ENCODE assay signal across 14 cellular contexts in genomic region chr1:203906932-203907331, GRCh38. TPM values are rescaled to one million over a fixed set of nuclear protein-coding genes. Genes with fewer than 3 reads are reported as not detected.
DNase-seq lines count a peak whose midpoint lies in the region; ATAC-seq and TF ChIP-seq lines count a peak whose summit lies in the region.
"Had no signal": no experiment of that assay in that cellular context is flagged by ENCODE, and none has a peak within 500 bp of the region (broad histone marks: within the 10 kb centered on the region; RNA-seq: fewer than 3 reads in every experiment).

No MANE protein-coding gene starts in this region.

- H2BK12ac ChIP-seq in trophoblast cell (ENCODE audit: low read length), result no peak overlapping the region

- H3K4me3 Mint-ChIP-seq in natural killer cell, result no peak overlapping the region
- H3K4me3 Mint-ChIP-seq: activated naive CD8-positive, alpha-beta T cell treated with anti-CD3 and anti-CD28 coated beads, Interleukin-2, amount 10 ng/mL, durations not matched to agents 7 days and 5 days; naive thymus-derived CD4-positive, alpha-beta T cell had no signal

- POLR2A ChIA-PET in PC-9 (lab: Charles Lee; ENCODE audit: unreplicated experiment), result no interaction called here

- TF ChIP-seq CTCF in PC-9 (conservative IDR thresholded peaks at IDR 0.05), result no peak
- no peak for TF ChIP-seq CTCF in natural killer cell (IDR thresholded peaks at IDR 0.05)

- no peak overlapping the region for H3K23ac ChIP-seq in trophoblast cell (ENCODE audit: low read length)

- H3K4me3 ChIP-seq in PC-9, result no peak overlapping the region
- H3K4me3 ChIP-seq in trophoblast cell (ENCODE audit: low read depth, low read length), result no peak overlapping the region
- H3K4me3 ChIP-seq: upper lobe of left lung had no signal

- H2AFZ ChIP-seq in PC-9 (no peak overlapping the region), trophoblast cell (ENCODE audit: insufficient read depth, low read length, poor library complexity) (no peak overlapping the region)

- H4K12ac ChIP-seq in trophoblast cell (ENCODE audit: low read depth, low read length), result no peak overlapping the region

- H2BK5ac ChIP-seq in trophoblast cell (ENCODE audit: low read depth, low read length, poor library complexity), result no peak overlapping the region

- no CpG with 5 or more reads among the region's 2 CpGs for WGBS in trophoblast cell (ENCODE audit: extremely low coverage, insufficient coverage, insufficient read length)

- DNase-seq in EL (peak; percentile 95), PC-9 (peak; percentile 50 to 96), epithelial cell of prostate (ENCODE audit: low read depth, low spot score) (peak; percentile 49), trophoblast cell (peak; percentile 75 to 97), NCI-H1092 treated with DMSO at 0.1 percent for 48 hours (lab: John Stamatoyannopoulos, UW) (no peak), T-helper 2 cell (no peak), natural killer cell (no peak)
- DNase-seq in activated CD4-positive, CD25-positive, alpha-beta regulatory T cell treated with anti-CD3 and anti-CD28 coated beads, Interleukin-2, amount 50 U/mL, for 72 hours, result no peak
- DNase-seq: activated CD4-positive, alpha-beta T cell treated with anti-CD3 and anti-CD28 coated beads for 4 hours; activated naive CD8-positive, alpha-beta T cell treated with anti-CD3 and anti-CD28 coated beads, Interleukin-2, amount 10 ng/mL, durations not matched to agents 7 days and 5 days; glutamatergic neuron; naive thymus-derived CD4-positive, alpha-beta T cell; stimulated activated CD4-positive, alpha-beta T cell treated with anti-CD3 and anti-CD28 coated beads, Interleukin-4, amount 100 ng/mL, for 24 hours; upper lobe of left lung had no signal

- no peak overlapping the region for H4K8ac ChIP-seq in trophoblast cell (ENCODE audit: low read depth, low read length)

- H3K9ac ChIP-seq in trophoblast cell (ENCODE audit: low read length), result no peak overlapping the region

- H3K4me2 ChIP-seq in PC-9, result peak overlapping the region; percentile 49
- H3K4me2 ChIP-seq in trophoblast cell (ENCODE audit: low read length), result no peak overlapping the region

- no peak overlapping the region for H4K91ac ChIP-seq in trophoblast cell (ENCODE audit: low read depth, low read length)

- no peak overlapping the region for H2BK120ac ChIP-seq in trophoblast cell (ENCODE audit: insufficient read depth, low read length, poor library complexity)

- peak overlapping the region; percentile 70 for H3K27ac ChIP-seq in PC-9
- H3K27ac ChIP-seq in epithelial cell of prostate, result peak overlapping the region; percentile 40
- H3K27ac ChIP-seq in trophoblast cell (ENCODE audit: low read depth, low read length), result no peak overlapping the region
- H3K27ac ChIP-seq: upper lobe of left lung had no signal

- H3K14ac ChIP-seq in trophoblast cell (ENCODE audit: low read length), result no peak overlapping the region

- H3K9me2 ChIP-seq in PC-9 (ENCODE audit: insufficient read depth), result no peaks in the 10 kb centered on the region

- H3K79me1 ChIP-seq in trophoblast cell (ENCODE audit: low read length), result peaks cover 2% of the 10 kb centered on the region

- H2AK5ac ChIP-seq in trophoblast cell (ENCODE audit: low read length), result no peak overlapping the region

- CTCF ChIA-PET in PC-9 (lab: Charles Lee), result interaction anchor here (0.6 kb wide), 1 partner anchor 37 kb away, joined by 4 read pairs; no protein-coding TSS in a partner anchor

- no peaks in the 10 kb centered on the region for H3K9me3 Mint-ChIP-seq in natural killer cell
- H3K9me3 Mint-ChIP-seq: activated naive CD8-positive, alpha-beta T cell treated with anti-CD3 and anti-CD28 coated beads, Interleukin-2, amount 10 ng/mL, durations not matched to agents 7 days and 5 days had no signal

- no peaks in the 10 kb centered on the region for H4K20me1 ChIP-seq in PC-9 (ENCODE audit: insufficient read depth)

- no peak overlapping the region for H3K4ac ChIP-seq in trophoblast cell (ENCODE audit: low read depth, low read length)

- no peak overlapping the region for H3K27ac Mint-ChIP-seq in natural killer cell
- H3K27ac Mint-ChIP-seq: activated naive CD8-positive, alpha-beta T cell treated with anti-CD3 and anti-CD28 coated beads, Interleukin-2, amount 10 ng/mL, durations not matched to agents 7 days and 5 days; naive thymus-derived CD4-positive, alpha-beta T cell had no signal

- H3K4me1 ChIP-seq in PC-9 (replicated peaks; ENCODE audit: insufficient read depth), result peaks cover 32% of the 10 kb centered on the region
- H3K4me1 ChIP-seq in trophoblast cell (ENCODE audit: control insufficient read depth in 1 of 2, insufficient read depth in 2 of 2, low read length in 2 of 2), result peaks cover 0 to 5% of the 10 kb centered on the region in 2 experiments
- H3K4me1 ChIP-seq: upper lobe of left lung had no signal

- H3F3A ChIP-seq in PC-9 (ENCODE audit: insufficient read depth, low read depth), result peaks cover 20% of the 10 kb centered on the region

- H3K36me3 ChIP-seq in PC-9 (ENCODE audit: low read depth) (no peaks in the 10 kb centered on the region), trophoblast cell (ENCODE audit: control insufficient read depth in 1 of 2, insufficient read depth in 2 of 2, low read length in 2 of 2) (no peaks in the 10 kb centered on the region)
- H3K36me3 ChIP-seq: upper lobe of left lung had no signal

- H3K27me3 ChIP-seq in PC-9 (ENCODE audit: insufficient read depth, low read depth) (no peaks in the 10 kb centered on the region), trophoblast cell (ENCODE audit: insufficient read depth, low read length) (no peaks in the 10 kb centered on the region)
- H3K27me3 ChIP-seq: upper lobe of left lung had no signal

- no peaks in the 10 kb centered on the region for H3K36me3 Mint-ChIP-seq in natural killer cell
- H3K36me3 Mint-ChIP-seq: activated naive CD8-positive, alpha-beta T cell treated with anti-CD3 and anti-CD28 coated beads, Interleukin-2, amount 10 ng/mL, durations not matched to agents 7 days and 5 days; naive thymus-derived CD4-positive, alpha-beta T cell had no signal

- no TSS peak for BruUV-seq in PC-9 (replicated peaks; lab: Mats Ljungman, UMichigan)

- ATAC-seq in natural killer cell, result no peak
- ATAC-seq: naive thymus-derived CD4-positive, alpha-beta T cell had no signal

- H3K79me2 ChIP-seq in PC-9 (ENCODE audit: low read depth) (no peaks in the 10 kb centered on the region), trophoblast cell (ENCODE audit: control insufficient read depth, insufficient read depth, low read length, poor library complexity) (no peaks in the 10 kb centered on the region)

- H3K9me3 ChIP-seq in PC-9 (ENCODE audit: insufficient read depth, low read depth) (no peaks in the 10 kb centered on the region), trophoblast cell (ENCODE audit: insufficient read depth, low read depth, low read length) (no peaks in the 10 kb centered on the region)
- H3K9me3 ChIP-seq: upper lobe of left lung had no signal

- no peak overlapping the region for H3K18ac ChIP-seq in trophoblast cell (ENCODE audit: low read length)

- intact Hi-C loops in PC-9 (cut with micrococcal nuclease; ENCODE audit: unreplicated experiment), result no loop called here
- intact Hi-C loops in natural killer cell (cut with micrococcal nuclease), result no loop called here

- no peaks in the 10 kb centered on the region for H3K4me1 Mint-ChIP-seq in natural killer cell
- H3K4me1 Mint-ChIP-seq: activated naive CD8-positive, alpha-beta T cell treated with anti-CD3 and anti-CD28 coated beads, Interleukin-2, amount 10 ng/mL, durations not matched to agents 7 days and 5 days; naive thymus-derived CD4-positive, alpha-beta T cell had no signal

- H3K27me3 Mint-ChIP-seq in natural killer cell (ENCODE audit: low read depth in 2 of 2), result peaks cover 3 to 8% of the 10 kb centered on the region in 2 donors

RNA-seq across cellular contexts. Expression of gene SNRPE, which starts 45.5 kb away (rescaled TPM):
- total RNA-seq in PC-9 (2021), result 201 and 218 TPM in 2 replicates
- polyA plus RNA-seq in trophoblast cell (2013), result 274 and 275 TPM in 2 replicates
- 10 to 100 TPM; 48.6 to 57.9 (median 54.4) TPM for total RNA-seq in natural killer cell

Comparison
In these comparisons a context has a peak if more than half of its experiments do, and no peak if none do; other contexts are left out.
1. DNase-seq: peak in EL (single experiment), PC-9 (2 of 2), epithelial cell of prostate (single experiment) and trophoblast cell (2 of 2); none in NCI-H1092 treated with DMSO at 0.1 percent for 48 hours (single experiment), activated CD4-positive, CD25-positive, alpha-beta regulatory T cell treated with anti-CD3 and anti-CD28 coated beads, Interleukin-2, amount 50 U/mL, for 72 hours (single experiment), T-helper 2 cell (0 of 5) and natural killer cell (single experiment).